1 cellular context compared by ENCODE assay signal in the genomic region with DNA sequence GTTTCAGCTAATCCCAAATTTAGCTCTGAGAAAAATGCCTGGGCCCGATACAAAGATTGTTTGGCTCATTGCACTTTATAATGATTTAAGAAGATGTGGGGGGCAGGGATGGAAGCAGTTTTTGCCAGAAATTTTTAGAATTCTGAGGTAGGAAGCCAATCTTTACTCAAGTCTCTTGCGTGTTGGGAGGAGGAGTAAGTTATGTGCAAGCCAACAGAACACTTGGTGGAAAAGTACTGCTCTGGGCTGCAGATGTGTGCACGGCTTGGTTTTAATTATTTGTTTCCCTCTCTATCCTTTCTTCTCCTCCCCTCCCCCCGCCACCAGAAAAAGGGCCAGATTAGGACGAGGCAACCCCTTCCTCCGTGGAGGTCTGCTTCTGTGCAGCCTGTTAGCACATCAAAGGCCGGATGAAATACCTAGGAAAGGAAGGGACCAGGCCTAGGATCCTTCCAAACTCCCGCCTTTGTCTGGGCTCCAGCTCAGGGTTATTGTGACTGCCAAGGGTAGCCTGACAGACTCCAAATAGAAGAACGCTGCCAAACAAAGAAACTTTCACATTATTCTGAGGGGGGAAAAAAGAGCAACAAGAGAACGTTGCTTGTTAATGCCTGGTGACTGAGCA.
TF ChIP-seq lines count a peak whose summit lies in the region.

No MANE protein-coding gene starts in this region.

TF ChIP-seq in H1, 55 proteins besides CTCF, POLR2A, EP300 and RAD21:
- TF ChIP-seq SP1 (IDR thresholded peaks at IDR 0.05; ENCODE audit: low read depth, low read length), result no peak
- TF ChIP-seq SAP30 (IDR thresholded peaks at IDR 0.05; ENCODE audit: insufficient read depth, insufficient replicate concordance, low read length), result no peak
- no peak for TF ChIP-seq SIN3A (conservative IDR thresholded peaks at IDR 0.05 in 1 of 2, IDR thresholded peaks at IDR 0.05 in 1 of 2; ENCODE audit: low read depth in 1 of 2, low read length in 2 of 2)
- TF ChIP-seq, protein P1, sequence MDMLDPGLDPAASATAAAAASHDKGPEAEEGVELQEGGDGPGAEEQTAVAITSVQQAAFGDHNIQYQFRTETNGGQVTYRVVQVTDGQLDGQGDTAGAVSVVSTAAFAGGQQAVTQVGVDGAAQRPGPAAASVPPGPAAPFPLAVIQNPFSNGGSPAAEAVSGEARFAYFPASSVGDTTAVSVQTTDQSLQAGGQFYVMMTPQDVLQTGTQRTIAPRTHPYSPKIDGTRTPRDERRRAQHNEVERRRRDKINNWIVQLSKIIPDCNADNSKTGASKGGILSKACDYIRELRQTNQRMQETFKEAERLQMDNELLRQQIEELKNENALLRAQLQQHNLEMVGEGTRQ (IDR thresholded peaks at IDR 0.05; ENCODE audit: low read length), result no peak
- TF ChIP-seq PHF8 (conservative IDR thresholded peaks at IDR 0.05; ENCODE audit: low read depth, low read length), result no peak
- TF ChIP-seq SUZ12 (IDR thresholded peaks at IDR 0.05; ENCODE audit: low read length), result no peak
